1 cellular context compared by ENCODE assay signal in genomic region chr9:88579363-88579715, GRCh38.
TF ChIP-seq lines count a peak whose summit lies in the region.

No MANE protein-coding gene starts in this region.

TF ChIP-seq in H1, 55 proteins besides CTCF, POLR2A, EP300 and RAD21 (continued from another document):
- TF ChIP-seq CHD7 (IDR thresholded peaks at IDR 0.05; ENCODE audit: insufficient replicate concordance, low read length) = no peak
TF ChIP-seq in H1: peak in this region for 0.
